ENCODE assay signal across 9 cellular contexts in genomic region chr19:35000338-35000646, GRCh38. TPM values are rescaled to one million over a fixed set of nuclear protein-coding genes. Genes with fewer than 3 reads are reported as not detected.
DNase-seq lines count a peak whose midpoint lies in the region; ATAC-seq and TF ChIP-seq lines count a peak whose summit lies in the region.
"Had no signal": no experiment of that assay in that cellular context is flagged by ENCODE, and none has a peak within 500 bp of the region (broad histone marks: within the 10 kb centered on the region; RNA-seq: fewer than 3 reads in every experiment).

No MANE protein-coding gene starts in this region.

- peak overlapping the region; percentile 98 for H3K4me2 ChIP-seq in skeletal muscle satellite cell (ENCODE audit: low read length)

- H3K36me3 ChIP-seq in RWPE2 (ENCODE audit: low read depth) (peaks cover 4% of the 10 kb centered on the region; the same call in 1 of the 2 replicates), skeletal muscle satellite cell (ENCODE audit: insufficient read depth, low read length) (peaks cover 6% of the 10 kb centered on the region)

- H3K27ac ChIP-seq in RWPE2 (ENCODE audit: poor library complexity, severe bottlenecking), result peak overlapping the region; percentile 76

- H3K4me3 ChIP-seq in GM12865 (ENCODE audit: low read depth, low read length) (peak overlapping the region; percentile 77), RWPE2 (ENCODE audit: severe bottlenecking) (peak overlapping the region; percentile 94), fibroblast of the aortic adventitia (ENCODE audit: low read depth, low read length) (peak overlapping the region; percentile 77), skeletal muscle satellite cell (ENCODE audit: low read length) (peak overlapping the region; percentile 75)

- ATAC-seq in RWPE2 (ENCODE audit: low read depth) (no peak), omental fat pad (ENCODE audit: low FRiP score) (no peak), GM21825 (IDR thresholded peaks at IDR 0.05; ENCODE audit: unreplicated experiment) (no peak)

- no peak for DNase-seq in GM12865 (ENCODE audit: low read depth)
- DNase-seq in RWPE2 (ENCODE audit: low spot score), result no peak
- DNase-seq in fibroblast of the aortic adventitia (ENCODE audit: low read depth), result no peak
- no peak for DNase-seq in activated gamma-delta T cell (lab: John Stamatoyannopoulos, UW)
- no peak for DNase-seq in omental fat pad (ENCODE audit: low spot score)
- DNase-seq in cerebellum (ENCODE audit: low spot score), result no peak

- no peaks in the 10 kb centered on the region for H3K4me1 ChIP-seq in RWPE2 (ENCODE audit: insufficient read depth, poor library complexity, severe bottlenecking)
- peaks cover 14% of the 10 kb centered on the region for H3K4me1 ChIP-seq in skeletal muscle satellite cell (ENCODE audit: control insufficient read depth, insufficient read depth, low read length)

- H3K27me3 ChIP-seq in RWPE2 (ENCODE audit: insufficient read depth, poor library complexity, severe bottlenecking), result no peaks in the 10 kb centered on the region
- H3K27me3 ChIP-seq in skeletal muscle satellite cell (ENCODE audit: control insufficient read depth, insufficient read depth, low read length), result no peaks in the 10 kb centered on the region

- TF ChIP-seq CTCF in GM12865 (IDR thresholded peaks at IDR 0.05; ENCODE audit: insufficient read depth, low read depth, low read length, missing control alignments), result no peak
- TF ChIP-seq CTCF in RWPE2 (IDR thresholded peaks at IDR 0.05; ENCODE audit: poor library complexity, severe bottlenecking), result no peak
- TF ChIP-seq CTCF in fibroblast of the aortic adventitia (IDR thresholded peaks at IDR 0.05; ENCODE audit: insufficient read depth, low read length), result no peak
- TF ChIP-seq CTCF in omental fat pad (IDR thresholded peaks at IDR 0.05), result no peak

- H3K9ac ChIP-seq in skeletal muscle satellite cell (ENCODE audit: low read depth, low read length), result peak overlapping the region; percentile 89

- H3K9me3 ChIP-seq in RWPE2 (ENCODE audit: severe bottlenecking) (no peaks in the 10 kb centered on the region), skeletal muscle satellite cell (replicated peaks; ENCODE audit: low read length) (no peaks in the 10 kb centered on the region)

RNA-seq across cellular contexts. Expression of gene GRAMD1A, which starts 0.2 kb away (rescaled TPM):
- total RNA-seq in fibroblast of the aortic adventitia (ENCODE audit: low replicate concordance), result 25.1 and 27.0 TPM in 2 replicates
- 17.7 and 17.9 TPM in 2 replicates for total RNA-seq in skeletal muscle satellite cell (2012; rRNA removed)
- 10 to 100 TPM; 34.7 to 70.7 (median 43.3) TPM for total RNA-seq in omental fat pad
- total RNA-seq in cerebellum, result 50.0 TPM

RNA-seq across cellular contexts. Expression of gene SCN1B, which starts 30.0 kb away (rescaled TPM):
- total RNA-seq in fibroblast of the aortic adventitia (ENCODE audit: low replicate concordance) (7.0 and 12.1 TPM in 2 replicates), omental fat pad (10 to 100 TPM in 3 of 4 donors, 1 to 10 TPM in 1; 8.0 to 23.2 (median 11.8) TPM), cerebellum (7.5 TPM)
- 0.76 and 0.87 TPM in 2 replicates for total RNA-seq in skeletal muscle satellite cell (2012; rRNA removed)

RNA-seq across cellular contexts. Expression of gene ZNF792, which starts 36.3 kb away (rescaled TPM):
- total RNA-seq in fibroblast of the aortic adventitia (ENCODE audit: low replicate concordance) (1.7 and 3.0 TPM in 2 replicates), omental fat pad (10 to 100 TPM in 2 of 4 donors, 1 to 10 TPM in 2; 3.7 to 29.3 (median 8.7) TPM), cerebellum (17.3 TPM)
- total RNA-seq in skeletal muscle satellite cell (2012; rRNA removed), result 3.0 and 3.1 TPM in 2 replicates

RNA-seq across cellular contexts. Expression of gene HPN, which starts 41.2 kb away (rescaled TPM):
- 0.98 TPM in 1 of 2 replicates, not detected in the other for total RNA-seq in fibroblast of the aortic adventitia (ENCODE audit: low replicate concordance)
- not detected in 2 replicates for total RNA-seq in skeletal muscle satellite cell (2012; rRNA removed)
- 1 to 10 TPM in 3 of 4 donors, under 1 TPM in 1; 0.95 to 1.4 (median 1.2) TPM for total RNA-seq in omental fat pad
- total RNA-seq in cerebellum, result 0.27 TPM
- total RNA-seq: esophagus mucosa had no signal
